Comparison of ENCODE assay signal across 8 cellular contexts in genomic region chr1:151988405-151988851, GRCh38. TPM values are rescaled to one million over a fixed set of nuclear protein-coding genes. Genes with fewer than 3 reads are reported as not detected.
A peak's percentile ranks its signal among the peaks of the same experiment; 100 is the strongest.
DNase-seq lines count a peak whose midpoint lies in the region; TF ChIP-seq lines count a peak whose summit lies in the region.

No MANE protein-coding gene starts in this region.

- no peaks in the 10 kb centered on the region for H3K9me3 ChIP-seq in ovary

- H3K18ac ChIP-seq in mesendoderm (ENCODE audit: low read length): no peak overlapping the region

- no peak overlapping the region for H4K8ac ChIP-seq in mesendoderm (ENCODE audit: low read depth, low read length)

- no peak overlapping the region for H3K56ac ChIP-seq in mesendoderm (ENCODE audit: low read length)

- no peak overlapping the region for H2AK5ac ChIP-seq in mesendoderm (ENCODE audit: low read length)

- no peak overlapping the region for H3K9ac ChIP-seq in mesendoderm (ENCODE audit: low read length)

- no peak overlapping the region for H3K4ac ChIP-seq in mesendoderm (ENCODE audit: low read depth, low read length)

- H3K4me3 ChIP-seq in brain microvascular endothelial cell (ENCODE audit: low read depth, low read length) (peak overlapping the region; percentile 18), mesendoderm (ENCODE audit: low read length) (no peak overlapping the region), ovary (no peak overlapping the region)

- intact Hi-C loops in ovary (cut with DNase I): no loop called here

- H3K36me3 ChIP-seq in brain microvascular endothelial cell (replicated peaks): peaks cover 27% of the 10 kb centered on the region
- H3K36me3 ChIP-seq in mesendoderm (ENCODE audit: control insufficient read depth, insufficient read depth, low read length): peaks cover 5% of the 10 kb centered on the region
- no peaks in the 10 kb centered on the region for H3K36me3 ChIP-seq in ovary

- peak; percentile 51 for DNase-seq in AG08396 (ENCODE audit: low spot score)
- peak; percentile 79 for DNase-seq in HT-29 (ENCODE audit: low spot score)
- DNase-seq in brain microvascular endothelial cell: peak; percentile 80
- DNase-seq in mesendoderm: peak; percentile 95
- no peak for DNase-seq in NK-92 treated with Interleukin-12 subunit alpha and Interleukin-12 subunit beta, amount 100 ng/mL, for 24 hours (lab: John Stamatoyannopoulos, UW)
- DNase-seq in Kasumi-1 (lab: John Stamatoyannopoulos, UW): no peak
- DNase-seq in ovary: no peak
- no peak for DNase-seq in activated CD4-positive, CD25-positive, alpha-beta regulatory T cell treated with anti-CD3 and anti-CD28 coated beads, Interleukin-2, amount 50 U/mL, for 72 hours

- no CpG with 5 or more reads among the region's 1 CpG for WGBS in mesendoderm (ENCODE audit: extremely low coverage, insufficient coverage, low lambda C conversion rate)
- WGBS in ovary, 3 donors: 47 to 100% (median 79%) methylated on average over 1 of the region's 1 CpG

- peaks cover 31% of the 10 kb centered on the region for H3K79me2 ChIP-seq in mesendoderm (ENCODE audit: control insufficient read depth, insufficient read depth, low read length)

- H3K79me1 ChIP-seq in mesendoderm (ENCODE audit: low read length): peaks cover 2% of the 10 kb centered on the region

- no peak overlapping the region for H4K5ac ChIP-seq in mesendoderm (ENCODE audit: low read length)

- H3K27ac ChIP-seq in brain microvascular endothelial cell: peak overlapping the region; percentile 84
- peak overlapping the region; percentile 23 for H3K27ac ChIP-seq in mesendoderm (ENCODE audit: low read depth, low read length)
- no peak overlapping the region for H3K27ac ChIP-seq in ovary

- H2BK15ac ChIP-seq in mesendoderm (replicated peaks; ENCODE audit: low read depth): no peak overlapping the region

- H3K4me1 ChIP-seq in mesendoderm (ENCODE audit: control insufficient read depth, low read depth, low read length) (peaks cover 11% of the 10 kb centered on the region), ovary (ENCODE audit: insufficient read depth) (peaks cover 17% of the 10 kb centered on the region)

- H2BK120ac ChIP-seq in mesendoderm (ENCODE audit: low read depth, low read length): no peak overlapping the region

- TF ChIP-seq POLR2A in ovary (IDR thresholded peaks at IDR 0.05): no peak

- H2BK5ac ChIP-seq in mesendoderm (ENCODE audit: low read length): no peak overlapping the region

- TF ChIP-seq CTCF in brain microvascular endothelial cell (IDR thresholded peaks at IDR 0.05; ENCODE audit: low read depth, low read length, missing control alignments) (no peak), ovary (IDR thresholded peaks at IDR 0.05) (no peak)

- no peaks in the 10 kb centered on the region for H3K27me3 ChIP-seq in brain microvascular endothelial cell (replicated peaks)
- no peaks in the 10 kb centered on the region for H3K27me3 ChIP-seq in mesendoderm (ENCODE audit: insufficient read depth, low read length, poor library complexity)
- no peaks in the 10 kb centered on the region for H3K27me3 ChIP-seq in ovary

- no peak overlapping the region for H3K4me2 ChIP-seq in mesendoderm (ENCODE audit: low read length)

- no peak for TF ChIP-seq EP300 in ovary (IDR thresholded peaks at IDR 0.05)

- in situ Hi-C loops in brain microvascular endothelial cell (cut with HindIII; ENCODE audit: low pct_ligation_motif_present, low sequenced_read_pairs): no loop called here

- H3K23ac ChIP-seq in mesendoderm (ENCODE audit: low read length): no peak overlapping the region

RNA-seq across cellular contexts. Expression of gene S100A10, which starts 5.2 kb away (rescaled TPM):
- 279 and 305 TPM in 2 replicates for total RNA-seq in HT-29 (2014; rRNA removed; shearing (Covaris generic))
- polyA plus RNA-seq in mesendoderm (2013, experiment 1 of 2): 181 TPM
- 187 TPM for polyA plus RNA-seq in mesendoderm (2013, experiment 2 of 2)
- 100 to 1,000 TPM in 5 of 7 donors, 10 to 100 TPM in 2; 38.6 to 327 (median 213) TPM for total RNA-seq in ovary
- polyA plus RNA-seq in ovary: 100 to 1,000 TPM; 175 to 642 TPM

RNA-seq across cellular contexts. Expression of gene S100A11, which starts 48.4 kb away (rescaled TPM):
- 326 and 331 TPM in 2 replicates for total RNA-seq in HT-29 (2014; rRNA removed; shearing (Covaris generic))
- 847 TPM for polyA plus RNA-seq in mesendoderm (2013, experiment 1 of 2)
- polyA plus RNA-seq in mesendoderm (2013, experiment 2 of 2): 867 TPM
- total RNA-seq in ovary: 100 to 1,000 TPM in 3 of 7 donors, 10 to 100 TPM in 4; 60.2 to 189 (median 85.8) TPM
- 100 to 1,000 TPM; 158 to 449 TPM for polyA plus RNA-seq in ovary

Comparison
In these comparisons a context has a peak if more than half of its experiments do, and no peak if none do; other contexts are left out.
1. DNase-seq: peak in AG08396 (single experiment), HT-29 (single experiment), brain microvascular endothelial cell (single experiment) and mesendoderm (single experiment); none in NK-92 treated with Interleukin-12 subunit alpha and Interleukin-12 subunit beta, amount 100 ng/mL, for 24 hours (single experiment), Kasumi-1 (0 of 2), ovary (0 of 5) and activated CD4-positive, CD25-positive, alpha-beta regulatory T cell treated with anti-CD3 and anti-CD28 coated beads, Interleukin-2, amount 50 U/mL, for 72 hours (single experiment).
2. H3K27ac ChIP-seq: peak in brain microvascular endothelial cell (single experiment) and mesendoderm (single experiment); none in ovary (0 of 2).